In the genomic region with DNA sequence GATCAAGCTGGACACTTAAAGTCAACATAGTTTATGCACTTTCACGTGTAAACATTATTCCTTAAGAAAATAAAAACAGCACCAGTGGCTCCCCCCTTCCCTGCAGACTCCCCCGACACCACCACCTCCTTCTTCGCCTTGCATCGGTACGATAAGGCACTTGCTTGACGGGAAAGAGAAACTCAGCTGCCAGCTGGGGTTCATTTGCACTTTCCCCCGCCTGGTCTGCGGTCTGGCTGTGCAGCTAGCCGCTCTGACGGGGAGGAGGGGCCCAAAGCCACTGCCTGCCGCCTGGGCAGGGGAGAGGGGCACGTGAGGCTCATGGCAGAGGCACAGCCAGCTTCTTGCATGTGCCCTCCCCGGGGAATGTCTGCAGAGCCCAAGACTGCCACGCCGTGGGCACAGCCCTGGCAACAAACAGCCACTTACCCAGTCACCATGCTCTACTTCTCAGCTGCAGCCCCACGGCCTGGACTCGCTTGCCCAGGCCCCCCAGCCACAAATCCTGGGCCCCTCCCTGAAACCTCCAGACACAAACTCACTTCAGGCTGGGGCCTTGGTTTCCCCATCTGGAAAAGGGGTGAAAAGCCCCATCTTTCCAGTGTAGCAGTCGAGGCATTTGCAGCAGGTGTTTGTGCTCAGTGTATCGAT, we compare ENCODE assay signal across 1 cellular context.
A peak's percentile ranks its signal among the peaks of the same experiment; 100 is the strongest.
TF ChIP-seq lines count a peak whose summit lies in the region.

No MANE protein-coding gene starts in this region.

TF ChIP-seq in HepG2, 621 proteins besides CTCF, POLR2A, EP300 and RAD21 (continued from another document and continues in another):
- TF ChIP-seq HDAC6 (IDR thresholded peaks at IDR 0.05; ENCODE audit: low read depth, low read length) (no peak), RFX5 (IDR thresholded peaks at IDR 0.05; ENCODE audit: low read depth, low read length) (no peak), CEBPZ (IDR thresholded peaks at IDR 0.05; ENCODE audit: low read length) (no peak), ZNF724P (CRISPR knock-in tag; IDR thresholded peaks at IDR 0.05; ENCODE audit: borderline replicate concordance) (peak; percentile 72), ZNF558 (CRISPR knock-in tag; IDR thresholded peaks at IDR 0.05; ENCODE audit: borderline replicate concordance) (0 out of 2 replicates have a peak, but pooled peaks have one; percentile 20), SMARCE1 (IDR thresholded peaks at IDR 0.05; ENCODE audit: borderline replicate concordance) (no peak), CHCHD3 (CRISPR knock-in tag; IDR thresholded peaks at IDR 0.05) (no peak), AGO2 (optimal IDR thresholded peaks at IDR 0.05; ENCODE audit: low read depth, low read length) (peak; percentile 33), GATAD1 (CRISPR knock-in tag; IDR thresholded peaks at IDR 0.05) (no peak), ARID4A (CRISPR knock-in tag; IDR thresholded peaks at IDR 0.05; ENCODE audit: borderline replicate concordance) (peak; percentile 59), ZNF713 (CRISPR knock-in tag; IDR thresholded peaks at IDR 0.05) (0 out of 2 replicates have a peak, but pooled peaks have one; percentile 48), BRCA1 (CRISPR knock-in tag; IDR thresholded peaks at IDR 0.05) (0 out of 2 replicates have a peak, but pooled peaks have one; percentile 35), ASH2L (IDR thresholded peaks at IDR 0.05; ENCODE audit: insufficient read length, low read depth, low read length) (no peak), ZNF772 (CRISPR knock-in tag; IDR thresholded peaks at IDR 0.05) (peak; percentile 82), KAT8 (CRISPR knock-in tag; IDR thresholded peaks at IDR 0.05) (no peak; the same call in 1 of the 2 replicates), IKZF5 (CRISPR knock-in tag; IDR thresholded peaks at IDR 0.05) (0 out of 2 replicates have a peak, but pooled peaks have one; percentile 18), MTA1 (CRISPR knock-in tag; IDR thresholded peaks at IDR 0.05; ENCODE audit: borderline replicate concordance) (peak; percentile 91; the same call in 1 of the 2 replicates), ZNF766 (CRISPR knock-in tag; IDR thresholded peaks at IDR 0.05; ENCODE audit: borderline replicate concordance) (no peak), SCMH1 (CRISPR knock-in tag; IDR thresholded peaks at IDR 0.05; ENCODE audit: borderline replicate concordance) (no peak), HNRNPUL1 (IDR thresholded peaks at IDR 0.05; ENCODE audit: low read depth, low read length) (no peak), ZFP41 (CRISPR knock-in tag; IDR thresholded peaks at IDR 0.05; ENCODE audit: borderline replicate concordance) (peak; percentile 49; the same call in 1 of the 2 replicates), NR1H2 (CRISPR knock-in tag; IDR thresholded peaks at IDR 0.05; ENCODE audit: borderline replicate concordance, low read depth) (no peak), SIX4 (CRISPR knock-in tag; IDR thresholded peaks at IDR 0.05) (0 out of 2 replicates have a peak, but pooled peaks have one; percentile 13), ZNF432 (CRISPR knock-in tag; IDR thresholded peaks at IDR 0.05; ENCODE audit: borderline replicate concordance) (no peak), SOX13 (IDR thresholded peaks at IDR 0.05) (no peak), SOX13 (CRISPR knock-in tag; conservative IDR thresholded peaks at IDR 0.05 in 1 of 2, IDR thresholded peaks at IDR 0.05 in 1 of 2) (peak in 1 of 2 experiments; percentile 60; a peak in 2 of 4 replicates), ARNT2 (CRISPR knock-in tag; IDR thresholded peaks at IDR 0.05; ENCODE audit: low read depth) (peak; percentile 88; the same call in 1 of the 2 replicates), RARA (CRISPR knock-in tag; IDR thresholded peaks at IDR 0.05) (peak; percentile 67), ATAD3A (CRISPR knock-in tag; IDR thresholded peaks at IDR 0.05) (peak; percentile 73; the same call in 1 of the 2 replicates), ZNF773 (CRISPR knock-in tag; IDR thresholded peaks at IDR 0.05; ENCODE audit: borderline replicate concordance) (no peak; the same call in 1 of the 2 replicates), ESRRA (CRISPR knock-in tag; IDR thresholded peaks at IDR 0.05; ENCODE audit: low read depth) (peak; percentile 60; the same call in 1 of the 2 replicates), ZSCAN20 (CRISPR knock-in tag; IDR thresholded peaks at IDR 0.05; ENCODE audit: borderline replicate concordance) (0 out of 2 replicates have a peak, but pooled peaks have one; percentile 23), POLR2G (IDR thresholded peaks at IDR 0.05; ENCODE audit: low read depth, low read length) (peak; percentile 49), ZNF720 (CRISPR knock-in tag; IDR thresholded peaks at IDR 0.05) (peak; percentile 57; the same call in 1 of the 2 replicates)
- TF ChIP-seq, protein P1, sequence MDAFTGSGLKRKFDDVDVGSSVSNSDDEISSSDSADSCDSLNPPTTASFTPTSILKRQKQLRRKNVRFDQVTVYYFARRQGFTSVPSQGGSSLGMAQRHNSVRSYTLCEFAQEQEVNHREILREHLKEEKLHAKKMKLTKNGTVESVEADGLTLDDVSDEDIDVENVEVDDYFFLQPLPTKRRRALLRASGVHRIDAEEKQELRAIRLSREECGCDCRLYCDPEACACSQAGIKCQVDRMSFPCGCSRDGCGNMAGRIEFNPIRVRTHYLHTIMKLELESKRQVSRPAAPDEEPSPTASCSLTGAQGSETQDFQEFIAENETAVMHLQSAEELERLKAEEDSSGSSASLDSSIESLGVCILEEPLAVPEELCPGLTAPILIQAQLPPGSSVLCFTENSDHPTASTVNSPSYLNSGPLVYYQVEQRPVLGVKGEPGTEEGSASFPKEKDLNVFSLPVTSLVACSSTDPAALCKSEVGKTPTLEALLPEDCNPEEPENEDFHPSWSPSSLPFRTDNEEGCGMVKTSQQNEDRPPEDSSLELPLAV (CRISPR knock-in tag; conservative IDR thresholded peaks at IDR 0.05; ENCODE audit: low read depth): no peak
- TF ChIP-seq, protein P2, sequence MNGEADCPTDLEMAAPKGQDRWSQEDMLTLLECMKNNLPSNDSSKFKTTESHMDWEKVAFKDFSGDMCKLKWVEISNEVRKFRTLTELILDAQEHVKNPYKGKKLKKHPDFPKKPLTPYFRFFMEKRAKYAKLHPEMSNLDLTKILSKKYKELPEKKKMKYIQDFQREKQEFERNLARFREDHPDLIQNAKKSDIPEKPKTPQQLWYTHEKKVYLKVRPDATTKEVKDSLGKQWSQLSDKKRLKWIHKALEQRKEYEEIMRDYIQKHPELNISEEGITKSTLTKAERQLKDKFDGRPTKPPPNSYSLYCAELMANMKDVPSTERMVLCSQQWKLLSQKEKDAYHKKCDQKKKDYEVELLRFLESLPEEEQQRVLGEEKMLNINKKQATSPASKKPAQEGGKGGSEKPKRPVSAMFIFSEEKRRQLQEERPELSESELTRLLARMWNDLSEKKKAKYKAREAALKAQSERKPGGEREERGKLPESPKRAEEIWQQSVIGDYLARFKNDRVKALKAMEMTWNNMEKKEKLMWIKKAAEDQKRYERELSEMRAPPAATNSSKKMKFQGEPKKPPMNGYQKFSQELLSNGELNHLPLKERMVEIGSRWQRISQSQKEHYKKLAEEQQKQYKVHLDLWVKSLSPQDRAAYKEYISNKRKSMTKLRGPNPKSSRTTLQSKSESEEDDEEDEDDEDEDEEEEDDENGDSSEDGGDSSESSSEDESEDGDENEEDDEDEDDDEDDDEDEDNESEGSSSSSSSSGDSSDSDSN (CRISPR knock-in tag; IDR thresholded peaks at IDR 0.05): peak; percentile 81
- TF ChIP-seq, protein P3, sequence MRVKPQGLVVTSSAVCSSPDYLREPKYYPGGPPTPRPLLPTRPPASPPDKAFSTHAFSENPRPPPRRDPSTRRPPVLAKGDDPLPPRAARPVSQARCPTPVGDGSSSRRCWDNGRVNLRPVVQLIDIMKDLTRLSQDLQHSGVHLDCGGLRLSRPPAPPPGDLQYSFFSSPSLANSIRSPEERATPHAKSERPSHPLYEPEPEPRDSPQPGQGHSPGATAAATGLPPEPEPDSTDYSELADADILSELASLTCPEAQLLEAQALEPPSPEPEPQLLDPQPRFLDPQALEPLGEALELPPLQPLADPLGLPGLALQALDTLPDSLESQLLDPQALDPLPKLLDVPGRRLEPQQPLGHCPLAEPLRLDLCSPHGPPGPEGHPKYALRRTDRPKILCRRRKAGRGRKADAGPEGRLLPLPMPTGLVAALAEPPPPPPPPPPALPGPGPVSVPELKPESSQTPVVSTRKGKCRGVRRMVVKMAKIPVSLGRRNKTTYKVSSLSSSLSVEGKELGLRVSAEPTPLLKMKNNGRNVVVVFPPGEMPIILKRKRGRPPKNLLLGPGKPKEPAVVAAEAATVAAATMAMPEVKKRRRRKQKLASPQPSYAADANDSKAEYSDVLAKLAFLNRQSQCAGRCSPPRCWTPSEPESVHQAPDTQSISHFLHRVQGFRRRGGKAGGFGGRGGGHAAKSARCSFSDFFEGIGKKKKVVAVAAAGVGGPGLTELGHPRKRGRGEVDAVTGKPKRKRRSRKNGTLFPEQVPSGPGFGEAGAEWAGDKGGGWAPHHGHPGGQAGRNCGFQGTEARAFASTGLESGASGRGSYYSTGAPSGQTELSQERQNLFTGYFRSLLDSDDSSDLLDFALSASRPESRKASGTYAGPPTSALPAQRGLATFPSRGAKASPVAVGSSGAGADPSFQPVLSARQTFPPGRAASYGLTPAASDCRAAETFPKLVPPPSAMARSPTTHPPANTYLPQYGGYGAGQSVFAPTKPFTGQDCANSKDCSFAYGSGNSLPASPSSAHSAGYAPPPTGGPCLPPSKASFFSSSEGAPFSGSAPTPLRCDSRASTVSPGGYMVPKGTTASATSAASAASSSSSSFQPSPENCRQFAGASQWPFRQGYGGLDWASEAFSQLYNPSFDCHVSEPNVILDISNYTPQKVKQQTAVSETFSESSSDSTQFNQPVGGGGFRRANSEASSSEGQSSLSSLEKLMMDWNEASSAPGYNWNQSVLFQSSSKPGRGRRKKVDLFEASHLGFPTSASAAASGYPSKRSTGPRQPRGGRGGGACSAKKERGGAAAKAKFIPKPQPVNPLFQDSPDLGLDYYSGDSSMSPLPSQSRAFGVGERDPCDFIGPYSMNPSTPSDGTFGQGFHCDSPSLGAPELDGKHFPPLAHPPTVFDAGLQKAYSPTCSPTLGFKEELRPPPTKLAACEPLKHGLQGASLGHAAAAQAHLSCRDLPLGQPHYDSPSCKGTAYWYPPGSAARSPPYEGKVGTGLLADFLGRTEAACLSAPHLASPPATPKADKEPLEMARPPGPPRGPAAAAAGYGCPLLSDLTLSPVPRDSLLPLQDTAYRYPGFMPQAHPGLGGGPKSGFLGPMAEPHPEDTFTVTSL (CRISPR knock-in tag; IDR thresholded peaks at IDR 0.05; ENCODE audit: borderline replicate concordance): peak; percentile 63
- TF ChIP-seq, protein P4, sequence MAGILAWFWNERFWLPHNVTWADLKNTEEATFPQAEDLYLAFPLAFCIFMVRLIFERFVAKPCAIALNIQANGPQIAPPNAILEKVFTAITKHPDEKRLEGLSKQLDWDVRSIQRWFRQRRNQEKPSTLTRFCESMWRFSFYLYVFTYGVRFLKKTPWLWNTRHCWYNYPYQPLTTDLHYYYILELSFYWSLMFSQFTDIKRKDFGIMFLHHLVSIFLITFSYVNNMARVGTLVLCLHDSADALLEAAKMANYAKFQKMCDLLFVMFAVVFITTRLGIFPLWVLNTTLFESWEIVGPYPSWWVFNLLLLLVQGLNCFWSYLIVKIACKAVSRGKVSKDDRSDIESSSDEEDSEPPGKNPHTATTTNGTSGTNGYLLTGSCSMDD (CRISPR knock-in tag; IDR thresholded peaks at IDR 0.05): no peak
